In genomic region chr12:6272300-6273208, GRCh38 we compare ENCODE assay signal across 10 cellular contexts. TPM values are rescaled to one million over a fixed set of nuclear protein-coding genes. Genes with fewer than 3 reads are reported as not detected.
DNase-seq lines count a peak whose midpoint lies in the region; TF ChIP-seq lines count a peak whose summit lies in the region.
"Had no signal": no experiment of that assay in that cellular context is flagged by ENCODE, and none has a peak within 500 bp of the region (broad histone marks: within the 10 kb centered on the region; RNA-seq: fewer than 3 reads in every experiment).

No MANE protein-coding gene starts in this region.

- no peaks in the 10 kb centered on the region for H3K9me3 ChIP-seq in PC-9 (ENCODE audit: insufficient read depth, low read depth)

- peak overlapping the region; percentile 98 for H3K27ac ChIP-seq in PC-9
- peak overlapping the region; percentile 54 for H3K27ac ChIP-seq in urinary bladder (ENCODE audit: low read depth)

- DNase-seq in activated effector memory CD4-positive, alpha-beta T cell treated with anti-CD3 and anti-CD28 coated beads, Interleukin-2, amount 50 U/mL, for 16 hours: peak; percentile 60
- no peak for DNase-seq in activated effector memory CD4-positive, alpha-beta T cell treated with Interleukin-2 at 50 U/mL for 16 hours
- DNase-seq in PC-9 (peak; percentile 99), kidney glomerular epithelial cell (lab: John Stamatoyannopoulos, UW) (peak; percentile 61), foreskin melanocyte (no peak), midbrain (lab: John Stamatoyannopoulos, UW) (no peak), NAMALWA (ENCODE audit: low spot score) (no peak)
- DNase-seq: NCI-H2029 had no signal

- peak overlapping the region; percentile 73 for H3K4me2 ChIP-seq in PC-9

- WGBS in urinary bladder: 77% methylated on average over 12 of the region's 12 CpGs

- TF ChIP-seq CTCF in PC-9 (conservative IDR thresholded peaks at IDR 0.05): no peak

- H3K9me2 ChIP-seq in PC-9 (ENCODE audit: insufficient read depth): no peaks in the 10 kb centered on the region

- no peaks in the 10 kb centered on the region for H4K20me1 ChIP-seq in PC-9 (ENCODE audit: insufficient read depth)

- H3K4me1 ChIP-seq in PC-9 (replicated peaks; ENCODE audit: insufficient read depth) (peaks cover 64% of the 10 kb centered on the region), urinary bladder (ENCODE audit: insufficient read depth) (peaks cover 2% of the 10 kb centered on the region)

- BruUV-seq in PC-9 (replicated peaks; lab: Mats Ljungman, UMichigan): TSS peak; percentile 39

- intact Hi-C loops in PC-9 (cut with micrococcal nuclease; ENCODE audit: unreplicated experiment): loop anchor here (1.0 to 10.0 kb wide), 6 partner anchors 8 to 1948 kb away; partner anchors contain the start of gene TIGAR

- H3K36me3 ChIP-seq in PC-9 (ENCODE audit: low read depth) (no peaks in the 10 kb centered on the region), urinary bladder (ENCODE audit: insufficient read depth) (no peaks in the 10 kb centered on the region)

- H3K4me3 ChIP-seq in PC-9 (peak overlapping the region; percentile 23; the same call in 1 of the 2 replicates), urinary bladder (ENCODE audit: low read depth, low read length) (no peak overlapping the region)

- CTCF ChIA-PET in PC-9 (lab: Charles Lee): interaction anchor here (0.6 to 2.8 kb wide), 10 partner anchors 12 to 192 kb away, joined by 3 to 17 read pairs (median 4); no protein-coding TSS in a partner anchor

- H3K27me3 ChIP-seq in PC-9 (ENCODE audit: insufficient read depth, low read depth): no peaks in the 10 kb centered on the region

- H3F3A ChIP-seq in PC-9 (ENCODE audit: insufficient read depth, low read depth): peaks cover 52% of the 10 kb centered on the region

- no peak overlapping the region for H2AFZ ChIP-seq in PC-9

- POLR2A ChIA-PET in PC-9 (lab: Charles Lee; ENCODE audit: unreplicated experiment): interaction anchor here (0.6 to 2.8 kb wide), 27 partner anchors 9 to 1312 kb away, joined by 3 to 45 read pairs (median 5); partner anchors contain the start of genes CD9, GAPDH and ZNF384

- no peaks in the 10 kb centered on the region for H3K79me2 ChIP-seq in PC-9 (ENCODE audit: low read depth)

RNA-seq across cellular contexts. Expression of gene PLEKHG6, which starts 37.9 kb away (rescaled TPM):
- total RNA-seq in PC-9 (2021) (86.5 and 89.9 TPM in 2 replicates), urinary bladder (6.2 TPM)
- 9.6 TPM for polyA plus RNA-seq in urinary bladder
- polyA plus RNA-seq: neural cell had no signal

Comparison
In these comparisons a context has a peak if more than half of its experiments do, and no peak if none do; other contexts are left out.
1. DNase-seq: peak in activated effector memory CD4-positive, alpha-beta T cell treated with anti-CD3 and anti-CD28 coated beads, Interleukin-2, amount 50 U/mL, for 16 hours (single experiment), PC-9 (2 of 2) and kidney glomerular epithelial cell (single experiment); none in activated effector memory CD4-positive, alpha-beta T cell treated with Interleukin-2 at 50 U/mL for 16 hours (single experiment), foreskin melanocyte (single experiment), midbrain (single experiment) and NAMALWA (single experiment).
2. RNA of gene PLEKHG6, which starts 37.9 kb away (total RNA-seq): 86.5 to 89.9 TPM in PC-9; 6.2 TPM in urinary bladder (single experiment); every median in the first group is over 10 times any median in the second.